In the genomic region with DNA sequence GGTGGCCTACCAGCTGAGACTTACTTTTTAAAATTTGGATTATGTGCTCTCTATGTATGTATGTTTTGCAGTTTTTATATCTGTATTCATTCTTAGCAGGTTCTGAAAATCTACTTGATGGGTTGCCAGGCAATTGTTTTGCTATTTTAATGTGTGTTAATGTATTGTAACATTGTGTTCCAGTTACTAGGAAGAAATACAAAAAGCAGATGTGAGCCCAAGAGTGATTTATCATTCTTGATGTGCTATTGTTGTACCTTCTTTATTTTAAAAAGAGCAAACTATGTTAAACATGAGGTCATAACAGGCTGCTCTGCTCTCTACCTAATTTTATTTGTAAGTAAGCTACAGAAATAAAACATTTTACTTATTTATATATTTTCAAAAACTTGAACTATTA, we compare ENCODE assay signal across 13 cellular contexts.
A peak's percentile ranks its signal among the peaks of the same experiment; 100 is the strongest.
DNase-seq lines count a peak whose midpoint lies in the region; ATAC-seq, FAIRE-seq and TF ChIP-seq lines count a peak whose summit lies in the region.
"Had no signal": no experiment of that assay in that cellular context is flagged by ENCODE, and none has a peak within 500 bp of the region (broad histone marks: within the 10 kb centered on the region; RNA-seq: fewer than 3 reads in every experiment).

No MANE protein-coding gene starts in this region.

- H3K27ac ChIP-seq in A549 (no peak overlapping the region), sigmoid colon (peak overlapping the region in 3 of 4 donors; percentile 8 to 58 (median 38))

- intact Hi-C loops in sigmoid colon (cut with DNase I) = no loop called here

- DNase-seq in A549 (ENCODE audit: low read depth in 1 of 2, low spot score in 1 of 2) (no peak), dermis microvascular lymphatic vessel endothelial cell (ENCODE audit: low read depth in 2 of 2) (peak; percentile 5 to 7), fibroblast of mammary gland (ENCODE audit: low read depth) (peak; percentile 53), sigmoid colon (no peak), NCI-H146 (lab: John Stamatoyannopoulos, UW) (no peak), NCI-H128 (lab: John Stamatoyannopoulos, UW; ENCODE audit: unreplicated experiment) (no peak)
- DNase-seq: CD4-positive, alpha-beta memory T cell; DMS79; H7; IMR-90 had no signal

- no peaks in the 10 kb centered on the region for H3K27me3 ChIP-seq in sigmoid colon

- ATAC-seq in A549 = no peak
- ATAC-seq in HG03135 (IDR thresholded peaks at IDR 0.05; ENCODE audit: unreplicated experiment) = no peak
- ATAC-seq: GM12878, GM23338 had no signal

- FAIRE-seq in A549 (lab: Jason Lieb, UNC) = peak; percentile 7
- FAIRE-seq: GM12878 had no signal

- H3K9me3 ChIP-seq in A549 (no peaks in the 10 kb centered on the region), sigmoid colon (no peaks in the 10 kb centered on the region)

- H3K4me1 ChIP-seq in A549 = no peaks in the 10 kb centered on the region
- H3K4me1 ChIP-seq in sigmoid colon = peaks cover 0 to 23% (median 7%) of the 10 kb centered on the region in 4 donors

- TF ChIP-seq POLR2A in A549 (IDR thresholded peaks at IDR 0.05; ENCODE audit: low read length) (no peak), sigmoid colon (IDR thresholded peaks at IDR 0.05) (no peak)

- H3K4me3 ChIP-seq in A549 = no peak overlapping the region
- no peak overlapping the region for H3K4me3 ChIP-seq in fibroblast of mammary gland (ENCODE audit: control insufficient read depth, low read depth, low read length)
- no peak overlapping the region for H3K4me3 ChIP-seq in sigmoid colon
- H3K4me3 ChIP-seq: GM12878, GM23338 had no signal

- no peak overlapping the region for H3K4me2 ChIP-seq in A549
- H3K4me2 ChIP-seq: GM23338 had no signal

- H3K36me3 ChIP-seq in sigmoid colon = no peaks in the 10 kb centered on the region

- TF ChIP-seq CTCF in A549 (IDR thresholded peaks at IDR 0.05) (no peak), fibroblast of mammary gland (conservative IDR thresholded peaks at IDR 0.05; ENCODE audit: control insufficient read depth, insufficient read depth, low read depth, low read length) (no peak), sigmoid colon (IDR thresholded peaks at IDR 0.05) (no peak)

- CTCF ChIA-PET in A549 (lab: Yijun Ruan, JAX) = interaction anchor here (1.1 to 1.2 kb wide), 3 partner anchors 10 to 17 kb away, joined by 3 to 4 read pairs (median 3); no protein-coding TSS in a partner anchor

- POLR2A ChIA-PET in A549 (lab: Yijun Ruan, JAX) = no interaction called here

- no peak for TF ChIP-seq RAD21 in A549 (conservative IDR thresholded peaks at IDR 0.05 in 1 of 2, IDR thresholded peaks at IDR 0.05 in 1 of 2)

- TF ChIP-seq EP300 in A549 (IDR thresholded peaks at IDR 0.05) = no peak
- peak in 1 of 4 donors; percentile 15 for TF ChIP-seq EP300 in sigmoid colon (IDR thresholded peaks at IDR 0.05)

TF ChIP-seq in A549, 52 proteins besides CTCF, POLR2A, EP300 and RAD21:
- TF ChIP-seq SREBF2 (IDR thresholded peaks at IDR 0.05) = no peak
- no peak for TF ChIP-seq TP53 (CRISPR knock-in tag; IDR thresholded peaks at IDR 0.05)
- no peak for TF ChIP-seq TFCP2L1 (CRISPR knock-in tag; IDR thresholded peaks at IDR 0.05)
- TF ChIP-seq CHD4 (IDR thresholded peaks at IDR 0.05; ENCODE audit: borderline replicate concordance) = no peak
- no peak for TF ChIP-seq KDM1A (IDR thresholded peaks at IDR 0.05; ENCODE audit: low read depth)
- TF ChIP-seq MAZ (IDR thresholded peaks at IDR 0.05; ENCODE audit: borderline replicate concordance, low read depth, low read length) = no peak
- TF ChIP-seq, protein P1, sequence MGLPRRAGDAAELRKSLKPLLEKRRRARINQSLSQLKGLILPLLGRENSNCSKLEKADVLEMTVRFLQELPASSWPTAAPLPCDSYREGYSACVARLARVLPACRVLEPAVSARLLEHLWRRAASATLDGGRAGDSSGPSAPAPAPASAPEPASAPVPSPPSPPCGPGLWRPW (IDR thresholded peaks at IDR 0.05) = no peak
- TF ChIP-seq HEYL (CRISPR knock-in tag; IDR thresholded peaks at IDR 0.05) = no peak
- TF ChIP-seq EHF (CRISPR knock-in tag; IDR thresholded peaks at IDR 0.05) = no peak
- no peak for TF ChIP-seq ELK1 (IDR thresholded peaks at IDR 0.05; ENCODE audit: low read depth, low read length)
- TF ChIP-seq, protein P2, sequence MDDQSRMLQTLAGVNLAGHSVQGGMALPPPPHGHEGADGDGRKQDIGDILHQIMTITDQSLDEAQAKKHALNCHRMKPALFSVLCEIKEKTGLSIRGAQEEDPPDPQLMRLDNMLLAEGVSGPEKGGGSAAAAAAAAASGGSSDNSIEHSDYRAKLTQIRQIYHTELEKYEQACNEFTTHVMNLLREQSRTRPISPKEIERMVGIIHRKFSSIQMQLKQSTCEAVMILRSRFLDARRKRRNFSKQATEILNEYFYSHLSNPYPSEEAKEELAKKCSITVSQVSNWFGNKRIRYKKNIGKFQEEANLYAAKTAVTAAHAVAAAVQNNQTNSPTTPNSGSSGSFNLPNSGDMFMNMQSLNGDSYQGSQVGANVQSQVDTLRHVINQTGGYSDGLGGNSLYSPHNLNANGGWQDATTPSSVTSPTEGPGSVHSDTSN (IDR thresholded peaks at IDR 0.05) = no peak
- no peak for TF ChIP-seq ZC3H11A (IDR thresholded peaks at IDR 0.05)
- TF ChIP-seq MAX (IDR thresholded peaks at IDR 0.05) = no peak
- TF ChIP-seq HDAC2 (IDR thresholded peaks at IDR 0.05) = no peak
TF ChIP-seq in A549: peak in this region for 0.

Comparison
In these comparisons a context has a peak if more than half of its experiments do, and no peak if none do; other contexts are left out.
1. DNase-seq: peak in dermis microvascular lymphatic vessel endothelial cell (2 of 2) and fibroblast of mammary gland (single experiment); none in A549 (0 of 2), sigmoid colon (single experiment), NCI-H146 (single experiment) and NCI-H128 (single experiment).
2. H3K27ac ChIP-seq: peak in sigmoid colon (3 of 4); none in A549 (0 of 2).